24 cellular contexts compared by ENCODE assay signal in the genomic region with DNA sequence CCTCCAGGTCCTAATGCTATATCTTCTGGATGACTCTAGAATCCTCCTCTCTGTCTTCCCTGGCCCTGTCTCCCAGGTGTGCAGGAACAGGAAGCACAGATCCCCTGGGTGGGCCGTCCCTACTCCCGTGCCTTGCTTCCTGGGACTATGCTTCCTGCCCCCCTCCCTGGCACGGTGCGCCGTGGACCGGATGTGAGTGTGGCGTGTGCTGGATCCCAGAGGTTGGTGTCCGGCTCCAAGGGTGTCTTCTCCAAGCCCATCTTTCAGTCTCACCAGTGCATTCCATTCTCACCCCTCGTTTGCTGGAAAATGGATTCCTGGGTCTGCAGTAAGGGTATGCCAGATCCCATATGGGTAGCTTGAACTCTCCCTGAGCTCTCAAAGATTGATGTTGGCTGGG.
"Had no signal": no experiment of that assay in that cellular context is flagged by ENCODE, and none has a peak within 500 bp of the region (broad histone marks: within the 10 kb centered on the region; RNA-seq: fewer than 3 reads in every experiment).

No MANE protein-coding gene starts in this region.

- H3K36me3 Mint-ChIP-seq: activated naive CD8-positive, alpha-beta T cell treated with anti-CD3 and anti-CD28 coated beads for 36 hours; naive B cell had no signal

- H3K27me3 ChIP-seq: adrenal gland, body of pancreas, cardiac muscle cell, esophagus squamous epithelium, vagina had no signal

- H3K4me1 Mint-ChIP-seq: activated naive CD8-positive, alpha-beta T cell treated with anti-CD3 and anti-CD28 coated beads for 36 hours had no signal

- H3K9me3 ChIP-seq: adrenal gland, body of pancreas, esophagus squamous epithelium, psoas muscle, thoracic aorta, vagina had no signal

- H3K27ac ChIP-seq: adrenal gland, body of pancreas, cardiac muscle cell, esophagus squamous epithelium, parathyroid adenoma, psoas muscle, thoracic aorta, vagina had no signal

- H3K4me3 Mint-ChIP-seq: activated naive CD4-positive, alpha-beta T cell treated with anti-CD3 and anti-CD28 coated beads for 36 hours; activated naive CD8-positive, alpha-beta T cell treated with anti-CD3 and anti-CD28 coated beads for 36 hours; activated T-cell treated with anti-CD3 and anti-CD28 coated beads, Interleukin-2, amount 50 U/mL, for 72 hours; naive B cell; nephron progenitor cell had no signal

- H3K9ac ChIP-seq: parathyroid adenoma had no signal

- H3K9me3 Mint-ChIP-seq: activated naive CD4-positive, alpha-beta T cell treated with anti-CD3 and anti-CD28 coated beads for 36 hours; activated naive CD8-positive, alpha-beta T cell treated with anti-CD3 and anti-CD28 coated beads for 36 hours; activated T-cell treated with anti-CD3 and anti-CD28 coated beads, Interleukin-2, amount 50 U/mL, for 72 hours; nephron progenitor cell had no signal

- H3K27ac Mint-ChIP-seq: activated naive CD4-positive, alpha-beta T cell treated with anti-CD3 and anti-CD28 coated beads for 36 hours; activated naive CD8-positive, alpha-beta T cell treated with anti-CD3 and anti-CD28 coated beads for 36 hours; activated T-cell treated with anti-CD3 and anti-CD28 coated beads, Interleukin-2, amount 50 U/mL, for 72 hours had no signal

- H3K4me1 ChIP-seq: adrenal gland, body of pancreas, esophagus squamous epithelium, parathyroid adenoma, psoas muscle, vagina had no signal

- H3K36me3 ChIP-seq: adrenal gland, cardiac muscle cell, esophagus squamous epithelium, thoracic aorta, vagina had no signal

- H3K4me3 ChIP-seq: adrenal gland, body of pancreas, cardiac muscle cell, esophagus squamous epithelium, psoas muscle, smooth muscle cell, thoracic aorta, vagina had no signal

- DNase-seq: activated CD4-positive, alpha-beta T cell treated with anti-CD3 and anti-CD28 coated beads, Interleukin-2, amount 50 U/mL, for 4 hours; activated CD4-positive, CD25-positive, alpha-beta regulatory T cell treated with anti-CD3 and anti-CD28 coated beads, Interleukin-2, amount 50 U/mL, for 72 hours; activated effector memory CD4-positive, alpha-beta T cell treated with Interleukin-2 at 50 U/mL for 16 hours; activated naive CD4-positive, alpha-beta T cell treated with anti-CD3 and anti-CD28 coated beads for 36 hours; activated naive CD8-positive, alpha-beta T cell treated with anti-CD3 and anti-CD28 coated beads for 36 hours; activated T-cell treated with anti-CD3 and anti-CD28 coated beads for 4 hours; activated T-cell treated with anti-CD3 and anti-CD28 coated beads, Interleukin-2, amount 50 U/mL, for 72 hours; body of pancreas; esophagus squamous epithelium; foreskin melanocyte; kidney glomerular epithelial cell; naive B cell; nephron progenitor cell; psoas muscle; stimulated activated CD4-positive, alpha-beta T cell treated with anti-CD3 and anti-CD28 coated beads, Interleukin-15, amount 100 ng/mL, for 24 hours; stimulated activated CD4-positive, alpha-beta T cell treated with anti-CD3 and anti-CD28 coated beads, Interleukin-2, amount 100 ng/mL, for 24 hours; stimulated activated naive CD4-positive, alpha-beta T cell treated with Interleukin-2 at 50 U/mL for 16 hours; T-helper 2 cell had no signal
